In the genomic region with DNA sequence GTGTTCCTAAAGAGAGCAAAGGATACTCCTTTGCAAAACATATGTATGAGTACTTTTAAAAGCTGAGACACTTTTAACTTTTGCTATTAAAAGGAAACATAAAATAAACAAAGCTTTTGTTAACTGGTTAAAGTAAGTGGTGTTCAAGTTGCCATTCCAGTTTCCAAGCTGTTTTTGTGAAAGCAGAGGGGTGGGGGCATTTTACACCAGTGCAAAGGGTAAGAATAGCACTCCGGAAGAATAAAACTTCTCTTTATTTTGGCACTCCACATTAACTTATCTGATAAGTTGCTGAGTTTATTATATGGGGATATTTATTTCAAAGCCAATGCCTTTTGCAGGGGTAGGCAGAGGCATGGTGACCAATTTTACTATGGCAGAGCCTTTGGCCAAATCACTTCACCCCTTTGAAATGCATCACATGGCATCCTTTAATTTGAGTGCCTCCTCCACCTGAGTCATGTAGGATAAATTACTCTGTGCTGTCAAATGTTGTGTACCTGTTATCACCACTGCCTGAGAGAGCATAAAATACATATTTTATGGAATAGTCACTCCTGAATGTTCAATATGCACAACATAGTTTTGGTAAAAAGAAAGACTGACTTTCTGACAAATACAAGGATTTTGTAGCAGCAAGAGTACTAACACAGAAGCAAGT, we compare ENCODE assay signal across 13 cellular contexts.
DNase-seq lines count a peak whose midpoint lies in the region; ATAC-seq and TF ChIP-seq lines count a peak whose summit lies in the region.
"Had no signal": no experiment of that assay in that cellular context is flagged by ENCODE, and none has a peak within 500 bp of the region (broad histone marks: within the 10 kb centered on the region; RNA-seq: fewer than 3 reads in every experiment).

No MANE protein-coding gene starts in this region.

- H3K27ac ChIP-seq in RWPE2 (ENCODE audit: poor library complexity, severe bottlenecking) (peak overlapping the region; percentile 60), uterus (peak overlapping the region; percentile 38 to 69)
- H3K27ac ChIP-seq: heart left ventricle had no signal

- no peaks in the 10 kb centered on the region for H3K9me3 Mint-ChIP-seq in activated naive CD4-positive, alpha-beta T cell treated with anti-CD3 and anti-CD28 coated beads, Interleukin-2, amount 50 U/mL, for 24 hours
- H3K9me3 Mint-ChIP-seq in activated naive CD4-positive, alpha-beta T cell treated with anti-CD3 and anti-CD28 coated beads, Interleukin-2, amount 50 U/mL, for 72 hours, result no peaks in the 10 kb centered on the region
- no peaks in the 10 kb centered on the region for H3K9me3 Mint-ChIP-seq in activated naive CD4-positive, alpha-beta T cell treated with anti-CD3 and anti-CD28 coated beads for 36 hours

- peak overlapping the region; percentile 75 for H3K27ac Mint-ChIP-seq in activated naive CD4-positive, alpha-beta T cell treated with anti-CD3 and anti-CD28 coated beads, Interleukin-2, amount 50 U/mL, for 24 hours
- no peak overlapping the region for H3K27ac Mint-ChIP-seq in activated naive CD4-positive, alpha-beta T cell treated with anti-CD3 and anti-CD28 coated beads, Interleukin-2, amount 50 U/mL, for 72 hours
- H3K27ac Mint-ChIP-seq in activated naive CD4-positive, alpha-beta T cell treated with anti-CD3 and anti-CD28 coated beads for 36 hours, result no peak overlapping the region

- TF ChIP-seq POLR2A in uterus (IDR thresholded peaks at IDR 0.05), result no peak

- H3K9me3 ChIP-seq in RWPE2 (ENCODE audit: severe bottlenecking) (no peaks in the 10 kb centered on the region), uterus (no peaks in the 10 kb centered on the region)
- H3K9me3 ChIP-seq: adrenal gland, Caco-2, heart left ventricle had no signal

- ATAC-seq in activated naive CD4-positive, alpha-beta T cell treated with anti-CD3 and anti-CD28 coated beads, Interleukin-2, amount 50 U/mL, for 72 hours, result no peak
- ATAC-seq in RWPE2 (ENCODE audit: low read depth), result peak; percentile 81

- intact Hi-C loops in uterus (cut with DNase I; ENCODE audit: low total_unique reads), result no loop called here
- intact Hi-C loops in activated naive CD4-positive, alpha-beta T cell treated with anti-CD3 and anti-CD28 coated beads for 36 hours (cut with micrococcal nuclease), result loop anchor here (2.0 to 10.0 kb wide), 4 partner anchors 125 to 1085 kb away; partner anchors contain the start of gene FOCAD

- peaks cover 92% of the 10 kb centered on the region for H3K4me1 Mint-ChIP-seq in activated naive CD4-positive, alpha-beta T cell treated with anti-CD3 and anti-CD28 coated beads, Interleukin-2, amount 50 U/mL, for 24 hours
- H3K4me1 Mint-ChIP-seq in activated naive CD4-positive, alpha-beta T cell treated with anti-CD3 and anti-CD28 coated beads for 36 hours (ENCODE audit: low read depth), result peaks cover 85% of the 10 kb centered on the region

- no peaks in the 10 kb centered on the region for H3K27me3 Mint-ChIP-seq in activated naive CD4-positive, alpha-beta T cell treated with anti-CD3 and anti-CD28 coated beads, Interleukin-2, amount 50 U/mL, for 24 hours
- H3K27me3 Mint-ChIP-seq in activated naive CD4-positive, alpha-beta T cell treated with anti-CD3 and anti-CD28 coated beads for 36 hours (ENCODE audit: low read depth), result no peaks in the 10 kb centered on the region

- TF ChIP-seq CTCF in RWPE2 (IDR thresholded peaks at IDR 0.05; ENCODE audit: poor library complexity, severe bottlenecking) (no peak), uterus (IDR thresholded peaks at IDR 0.05) (no peak)

- CTCF ChIA-PET in activated naive CD4-positive, alpha-beta T cell treated with anti-CD3 and anti-CD28 coated beads for 36 hours (lab: Charles Lee), result interaction anchor here (1.0 to 1.1 kb wide), 2 partner anchors 50 to 63 kb away, joined by 3 to 5 read pairs; partner anchors contain the start of gene MLLT3

- no peak for DNase-seq in activated naive CD4-positive, alpha-beta T cell treated with anti-CD3 and anti-CD28 coated beads, Interleukin-2, amount 50 U/mL, for 72 hours (ENCODE audit: low spot score in 2 of 2)
- DNase-seq in RWPE2 (ENCODE audit: low spot score), result no peak
- peak; percentile 52 for DNase-seq in kidney tubule cell (ENCODE audit: low spot score)
- no peak for DNase-seq in uterus
- no peak for DNase-seq in CD1c-positive myeloid dendritic cell (ENCODE audit: extremely low spot score)
- no peak for DNase-seq in OCI-M1 (lab: John Stamatoyannopoulos, UW)
- DNase-seq in activated naive CD4-positive, alpha-beta T cell treated with anti-CD3 and anti-CD28 coated beads for 36 hours, result no peak
- DNase-seq: activated CD4-positive, alpha-beta T cell treated with anti-CD3 and anti-CD28 coated beads for 1 hour; Caco-2; heart left ventricle; NCI-H2029 treated with DMSO at 0.1 percent for 48 hours had no signal

- H3K4me3 Mint-ChIP-seq in activated naive CD4-positive, alpha-beta T cell treated with anti-CD3 and anti-CD28 coated beads, Interleukin-2, amount 50 U/mL, for 24 hours, result no peak overlapping the region
- H3K4me3 Mint-ChIP-seq in activated naive CD4-positive, alpha-beta T cell treated with anti-CD3 and anti-CD28 coated beads for 36 hours, result no peak overlapping the region

- H3K4me1 ChIP-seq in RWPE2 (ENCODE audit: insufficient read depth, poor library complexity, severe bottlenecking) (peaks cover 21% of the 10 kb centered on the region), uterus (peaks cover 0 to 8% of the 10 kb centered on the region in 2 donors)

- H3K36me3 Mint-ChIP-seq in activated naive CD4-positive, alpha-beta T cell treated with anti-CD3 and anti-CD28 coated beads, Interleukin-2, amount 50 U/mL, for 24 hours, result peaks cover under 1% of the 10 kb centered on the region
- no peaks in the 10 kb centered on the region for H3K36me3 Mint-ChIP-seq in activated naive CD4-positive, alpha-beta T cell treated with anti-CD3 and anti-CD28 coated beads, Interleukin-2, amount 50 U/mL, for 72 hours
- H3K36me3 Mint-ChIP-seq in activated naive CD4-positive, alpha-beta T cell treated with anti-CD3 and anti-CD28 coated beads for 36 hours (ENCODE audit: low read depth), result no peaks in the 10 kb centered on the region

- H3K4me3 ChIP-seq in RWPE2 (ENCODE audit: severe bottlenecking), result no peak overlapping the region
- no peak overlapping the region for H3K4me3 ChIP-seq in uterus
- H3K4me3 ChIP-seq: adrenal gland, heart left ventricle had no signal

- H3K27me3 ChIP-seq in RWPE2 (ENCODE audit: insufficient read depth, poor library complexity, severe bottlenecking) (no peaks in the 10 kb centered on the region), uterus (no peaks in the 10 kb centered on the region)
- H3K27me3 ChIP-seq: adrenal gland, heart left ventricle had no signal

- H3K36me3 ChIP-seq in RWPE2 (ENCODE audit: low read depth) (no peaks in the 10 kb centered on the region), uterus (no peaks in the 10 kb centered on the region)
- H3K36me3 ChIP-seq: adrenal gland, heart left ventricle had no signal
